Comparison of ENCODE assay signal across 29 cellular contexts in the genomic region with DNA sequence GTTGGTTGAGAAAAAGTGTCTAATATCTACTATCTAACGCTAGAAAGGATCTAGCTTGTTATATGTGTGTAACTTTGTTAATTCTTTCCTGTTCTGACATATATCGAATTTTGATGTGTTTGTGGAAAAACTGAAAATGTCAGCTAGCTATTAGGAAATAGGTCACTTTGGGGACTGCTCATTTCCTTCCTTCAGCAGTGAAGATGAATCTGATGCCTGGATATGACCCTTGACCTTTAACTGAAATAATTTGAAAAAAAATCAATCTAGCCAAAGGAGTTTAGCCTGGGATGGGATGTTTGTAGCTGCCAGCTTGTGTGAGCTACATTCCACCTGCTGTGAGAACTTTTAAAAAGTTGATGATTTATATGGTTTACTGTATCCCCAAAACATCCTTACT.
"Had no signal": no experiment of that assay in that cellular context is flagged by ENCODE, and none has a peak within 500 bp of the region (broad histone marks: within the 10 kb centered on the region; RNA-seq: fewer than 3 reads in every experiment).

No MANE protein-coding gene starts in this region.

- H3K27me3 ChIP-seq: colonic mucosa, dorsolateral prefrontal cortex, esophagus muscularis mucosa, esophagus squamous epithelium, foreskin keratinocyte, gastrocnemius medialis, gastroesophageal sphincter, heart left ventricle, heart right ventricle had no signal

- H3K27ac ChIP-seq: colonic mucosa, coronary artery, dorsolateral prefrontal cortex, epithelial cell of prostate, esophagus muscularis mucosa, esophagus squamous epithelium, foreskin keratinocyte, gastrocnemius medialis, gastroesophageal sphincter, heart left ventricle, heart right ventricle had no signal

- H3K27ac Mint-ChIP-seq: dendritic cell treated with granulocyte-macrophage colony-stimulating factor and Interleukin-4, amounts not matched to agents 40 ng/mL and 50 ng/mL, for 4 days; effector memory CD8-positive, alpha-beta T cell; endodermal cell had no signal

- H3K9me3 ChIP-seq: colonic mucosa, esophagus muscularis mucosa, esophagus squamous epithelium, gastrocnemius medialis had no signal

- H3K4me3 Mint-ChIP-seq: dendritic cell treated with granulocyte-macrophage colony-stimulating factor and Interleukin-4, amounts not matched to agents 40 ng/mL and 50 ng/mL, for 4 days; effector memory CD8-positive, alpha-beta T cell; endodermal cell had no signal

- H3K27me3 Mint-ChIP-seq: dendritic cell treated with granulocyte-macrophage colony-stimulating factor and Interleukin-4, amounts not matched to agents 40 ng/mL and 50 ng/mL, for 4 days; effector memory CD8-positive, alpha-beta T cell had no signal

- DNase-seq: colonic mucosa; cortex of kidney; dermis blood vessel endothelial cell; dorsolateral prefrontal cortex; effector CD4-positive, alpha-beta T cell; effector CD8-positive, alpha-beta T cell; effector memory CD4-positive, alpha-beta T cell; effector memory CD8-positive, alpha-beta T cell; endodermal cell; erythroblast; esophagus squamous epithelium; foreskin fibroblast; foreskin keratinocyte; foreskin melanocyte; gastrocnemius medialis; glutamatergic neuron; head of caudate nucleus; heart left ventricle; heart right ventricle had no signal

- FAIRE-seq: colon, endometrium, endothelial cell of umbilical vein, frontal cortex had no signal

- H3K9me3 Mint-ChIP-seq: dendritic cell treated with granulocyte-macrophage colony-stimulating factor and Interleukin-4, amounts not matched to agents 40 ng/mL and 50 ng/mL, for 4 days; effector memory CD8-positive, alpha-beta T cell had no signal

- H3K4me1 ChIP-seq: colonic mucosa, esophagus muscularis mucosa, esophagus squamous epithelium, foreskin keratinocyte, gastrocnemius medialis, gastroesophageal sphincter, heart left ventricle, heart right ventricle had no signal

- ATAC-seq: effector memory CD8-positive, alpha-beta T cell; esophagus mucosa; foreskin keratinocyte; gastrocnemius medialis; gastroesophageal sphincter; heart left ventricle had no signal

- H3K4me3 ChIP-seq: colonic mucosa, coronary artery, dorsolateral prefrontal cortex, esophagus muscularis mucosa, esophagus squamous epithelium, gastrocnemius medialis, gastroesophageal sphincter, heart left ventricle, heart right ventricle had no signal

- H3K36me3 ChIP-seq: colonic mucosa had no signal
